15 cellular contexts compared by ENCODE assay signal in the genomic region with DNA sequence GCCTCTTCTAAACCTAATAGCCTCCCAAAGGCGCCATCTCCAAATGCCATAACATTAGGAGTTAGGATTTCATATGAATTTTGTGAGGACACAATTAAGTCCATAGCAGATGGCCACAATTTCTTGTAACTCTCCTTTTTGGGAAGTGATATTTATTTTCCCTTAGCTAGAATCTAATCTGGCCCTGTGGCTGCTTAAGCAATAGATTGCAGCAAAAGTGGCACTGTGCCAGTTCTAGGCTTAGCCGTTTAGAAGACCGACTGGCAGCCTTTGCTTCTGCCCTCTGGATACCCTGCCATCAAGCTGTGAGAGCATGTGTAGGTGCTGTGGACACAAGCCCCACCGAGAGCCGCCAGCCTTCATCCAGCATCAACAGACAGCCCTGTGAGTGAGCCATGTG. TPM values are rescaled to one million over a fixed set of nuclear protein-coding genes. Genes with fewer than 3 reads are reported as not detected.
DNase-seq lines count a peak whose midpoint lies in the region; ATAC-seq and TF ChIP-seq lines count a peak whose summit lies in the region.
"Had no signal": no experiment of that assay in that cellular context is flagged by ENCODE, and none has a peak within 500 bp of the region (broad histone marks: within the 10 kb centered on the region; RNA-seq: fewer than 3 reads in every experiment).

No MANE protein-coding gene starts in this region.

- ATAC-seq in GM19328 (IDR thresholded peaks at IDR 0.05; ENCODE audit: unreplicated experiment), result no peak
- no peak for ATAC-seq in effector memory CD8-positive, alpha-beta T cell (replicated peaks)
- ATAC-seq: SK-N-SH treated with all-trans-retinoic acid at 6 μM for 48 hours had no signal

- H3K27ac ChIP-seq in HL-60 (replicated peaks), result no peak overlapping the region
- H3K27ac ChIP-seq: prostate gland had no signal

- H3K4me1 Mint-ChIP-seq in effector memory CD8-positive, alpha-beta T cell (ENCODE audit: low read depth in 2 of 2), result no peaks in the 10 kb centered on the region
- H3K4me1 Mint-ChIP-seq: activated CD4-positive, alpha-beta T cell treated with anti-CD3 and anti-CD28 coated beads, Interleukin-2, amount 10 ng/mL, durations not matched to agents 7 days and 5 days; CD8-positive, alpha-beta memory T cell had no signal

- no peaks in the 10 kb centered on the region for H3K27me3 ChIP-seq in HL-60 (ENCODE audit: insufficient read depth, poor library complexity, severe bottlenecking)

- H3K27me3 Mint-ChIP-seq in effector memory CD8-positive, alpha-beta T cell, result no peaks in the 10 kb centered on the region
- H3K27me3 Mint-ChIP-seq: activated CD4-positive, alpha-beta T cell treated with anti-CD3 and anti-CD28 coated beads, Interleukin-2, amount 10 ng/mL, durations not matched to agents 7 days and 5 days; activated naive CD8-positive, alpha-beta T cell; CD8-positive, alpha-beta memory T cell had no signal

- no peak overlapping the region for H3K27ac Mint-ChIP-seq in effector memory CD8-positive, alpha-beta T cell
- H3K27ac Mint-ChIP-seq: activated CD4-positive, alpha-beta T cell treated with anti-CD3 and anti-CD28 coated beads, Interleukin-2, amount 10 ng/mL, durations not matched to agents 7 days and 5 days; activated naive CD8-positive, alpha-beta T cell; CD8-positive, alpha-beta memory T cell had no signal

- no peak for TF ChIP-seq CTCF in HL-60 (IDR thresholded peaks at IDR 0.05; ENCODE audit: insufficient read depth, low read length)

- H3K36me3 Mint-ChIP-seq in effector memory CD8-positive, alpha-beta T cell (ENCODE audit: insufficient read depth), result no peaks in the 10 kb centered on the region
- H3K36me3 Mint-ChIP-seq: activated naive CD8-positive, alpha-beta T cell; CD8-positive, alpha-beta memory T cell had no signal

- H3K4me3 Mint-ChIP-seq in effector memory CD8-positive, alpha-beta T cell, result no peak overlapping the region
- H3K4me3 Mint-ChIP-seq: activated CD4-positive, alpha-beta T cell treated with anti-CD3 and anti-CD28 coated beads, Interleukin-2, amount 10 ng/mL, durations not matched to agents 7 days and 5 days; activated naive CD8-positive, alpha-beta T cell; CD8-positive, alpha-beta memory T cell had no signal

- intact Hi-C loops in posterior vena cava (cut with DNase I), result no loop called here

- DNase-seq in HL-60 (ENCODE audit: low read depth in 1 of 2, low spot score in 1 of 2), result peak; percentile 75 to 94
- DNase-seq in RPMI7951 (ENCODE audit: low read depth), result peak; percentile 3
- peak; percentile 40 for DNase-seq in globus pallidus (ENCODE audit: low spot score)
- peak; percentile 52 for DNase-seq in posterior vena cava (ENCODE audit: low spot score)
- no peak for DNase-seq in COLO668 (lab: John Stamatoyannopoulos, UW; ENCODE audit: unreplicated experiment)
- DNase-seq in activated gamma-delta T cell (lab: John Stamatoyannopoulos, UW), result no peak
- no peak for DNase-seq in effector memory CD8-positive, alpha-beta T cell
- DNase-seq: activated CD4-positive, alpha-beta T cell treated with anti-CD3 and anti-CD28 coated beads, Interleukin-2, amount 10 ng/mL, durations not matched to agents 7 days and 5 days; CD8-positive, alpha-beta memory T cell; stimulated activated CD4-positive, alpha-beta T cell treated with anti-CD3 and anti-CD28 coated beads, Interleukin-4, amount 100 ng/mL, for 4 hours had no signal

- H3K9me3 Mint-ChIP-seq in effector memory CD8-positive, alpha-beta T cell, result no peaks in the 10 kb centered on the region
- H3K9me3 Mint-ChIP-seq: activated CD4-positive, alpha-beta T cell treated with anti-CD3 and anti-CD28 coated beads, Interleukin-2, amount 10 ng/mL, durations not matched to agents 7 days and 5 days had no signal

- no peak overlapping the region for H3K4me3 ChIP-seq in HL-60 (replicated peaks; ENCODE audit: insufficient read depth, low read length)
- H3K4me3 ChIP-seq: prostate gland had no signal

RNA-seq across cellular contexts. Expression of a gene that starts 15.9 kb away (rescaled TPM):
- total RNA-seq in RPMI7951 (2014; rRNA removed; shearing (Covaris generic)), result not detected in 2 replicates
- total RNA-seq in posterior vena cava, result not detected
- total RNA-seq: activated CD4-positive, alpha-beta T cell treated with anti-CD3 and anti-CD28 coated beads, Interleukin-2, amount 10 ng/mL, durations not matched to agents 7 days and 5 days; dermis microvascular lymphatic vessel endothelial cell had no signal

RNA-seq across cellular contexts. Expression of a gene that starts 39.2 kb away (rescaled TPM):
- total RNA-seq in RPMI7951 (2014; rRNA removed; shearing (Covaris generic)), result 104 and 125 TPM in 2 replicates
- 10 to 100 TPM; 33.5 to 35.2 TPM for total RNA-seq in posterior vena cava

Comparison
In these comparisons a context has a peak if more than half of its experiments do, and no peak if none do; other contexts are left out.
1. DNase-seq: peak in HL-60 (2 of 2), RPMI7951 (single experiment), globus pallidus (single experiment) and posterior vena cava (single experiment); none in COLO668 (single experiment), activated gamma-delta T cell (single experiment) and effector memory CD8-positive, alpha-beta T cell (0 of 3).